11 cellular contexts compared by ENCODE assay signal in genomic region chr7:143384741-143385631, GRCh38. TPM values are rescaled to one million over a fixed set of nuclear protein-coding genes. Genes with fewer than 3 reads are reported as not detected.
DNase-seq lines count a peak whose midpoint lies in the region; ATAC-seq, FAIRE-seq and TF ChIP-seq lines count a peak whose summit lies in the region.
"Had no signal": no experiment of that assay in that cellular context is flagged by ENCODE, and none has a peak within 500 bp of the region (broad histone marks: within the 10 kb centered on the region; RNA-seq: fewer than 3 reads in every experiment).

No MANE protein-coding gene starts in this region.

- H3K9ac ChIP-seq in HUES64 (ENCODE audit: low read depth, low read length) (no peak overlapping the region), GM12878 (ENCODE audit: control insufficient read depth, insufficient read depth, low read length) (no peak overlapping the region), keratinocyte (ENCODE audit: control insufficient read depth, extremely low read depth, insufficient read depth, low read length) (no peak overlapping the region)

- H2AFZ ChIP-seq in GM12878 (ENCODE audit: control insufficient read depth, low read depth, low read length) (no peak overlapping the region), keratinocyte (ENCODE audit: control insufficient read depth, low read length) (no peak overlapping the region)

- no peak for ATAC-seq in GM12878
- no peak for ATAC-seq in HG03378 (IDR thresholded peaks at IDR 0.05; ENCODE audit: unreplicated experiment)

- SMC1A ChIA-PET in GM12878 (lab: Charles Lee; ENCODE audit: uncharacterized antibody, unreplicated experiment), result interaction anchor here (0.9 to 1.6 kb wide), 4 partner anchors 11 to 145 kb away, joined by 3 to 4 read pairs (median 3); no protein-coding TSS in a partner anchor

- H4K20me1 ChIP-seq in GM12878 (ENCODE audit: control insufficient read depth, insufficient read depth), result no peaks in the 10 kb centered on the region; the same call in 1 of the 2 replicates
- H4K20me1 ChIP-seq in keratinocyte (ENCODE audit: control insufficient read depth, extremely low read depth, insufficient read depth, low read length), result peaks cover 33% of the 10 kb centered on the region

- H3K36me3 ChIP-seq in HUES64 (ENCODE audit: insufficient read depth, low read length) (peaks cover 70% of the 10 kb centered on the region), GM12878 (ENCODE audit: control insufficient read depth in 2 of 2, insufficient read depth in 2 of 2, low read length in 1 of 2) (peaks cover 4 to 21% of the 10 kb centered on the region in 2 experiments; a peak in 3 of 4 replicates), keratinocyte (ENCODE audit: control insufficient read depth in 2 of 2, extremely low read depth in 1 of 2, insufficient read depth in 2 of 2, low read length in 2 of 2) (peaks cover 40 to 49% of the 10 kb centered on the region in 2 experiments), suprapubic skin (peaks cover 28% of the 10 kb centered on the region)

- RAD21 ChIA-PET in GM12878 (lab: Charles Lee; ENCODE audit: unreplicated experiment), result interaction anchor here (1.0 to 1.5 kb wide), 3 partner anchors 31 to 145 kb away, joined by 3 to 8 read pairs (median 5); no protein-coding TSS in a partner anchor

- H3K27ac Mint-ChIP-seq in activated CD4-positive, alpha-beta memory T cell treated with anti-CD3 and anti-CD28 coated beads for 36 hours, result no peak overlapping the region

- intact Hi-C loops in GM12878 (cut with micrococcal nuclease; ENCODE audit: unreplicated experiment), result loop anchor here (5.0 kb wide), 1 partner anchor 78 kb away; no protein-coding TSS in a partner anchor
- intact Hi-C loops in activated CD4-positive, alpha-beta memory T cell treated with anti-CD3 and anti-CD28 coated beads for 36 hours (cut with micrococcal nuclease), result loop anchor here (5.0 kb wide), 2 partner anchors 578 to 1437 kb away; no protein-coding TSS in a partner anchor

- CTCF ChIA-PET in GM12878 (lab: Yijun Ruan, JAX), result interaction anchor here (0.6 to 2.2 kb wide), 7 partner anchors 13 to 800 kb away, joined by 3 to 8 read pairs (median 4); no protein-coding TSS in a partner anchor
- CTCF ChIA-PET in activated CD4-positive, alpha-beta memory T cell treated with anti-CD3 and anti-CD28 coated beads for 36 hours (lab: Charles Lee), result interaction anchor here (0.6 to 2.9 kb wide), 5 partner anchors 22 to 145 kb away, joined by 3 to 13 read pairs (median 6); no protein-coding TSS in a partner anchor

- DNase-seq in GM12878 (ENCODE audit: low read depth, low spot score), result no peak
- DNase-seq in keratinocyte (ENCODE audit: low read depth, low spot score), result no peak
- DNase-seq in suprapubic skin (ENCODE audit: low spot score in 2 of 2), result no peak
- DNase-seq in 8988T, result no peak
- no peak for DNase-seq in activated CD4-positive, alpha-beta memory T cell treated with anti-CD3 and anti-CD28 coated beads for 36 hours
- no peak for DNase-seq in activated effector memory CD4-positive, alpha-beta T cell treated with Interleukin-2 at 50 U/mL for 16 hours
- DNase-seq: NCI-H1436 treated with DMSO at 0.1 percent for 48 hours, SHP77 treated with DMSO at 0.1 percent for 48 hours had no signal

- H3K27me3 Mint-ChIP-seq in activated CD4-positive, alpha-beta memory T cell treated with anti-CD3 and anti-CD28 coated beads for 36 hours, result no peaks in the 10 kb centered on the region

- no peak for TF ChIP-seq EP300 in GM12878 (IDR thresholded peaks at IDR 0.05; ENCODE audit: borderline replicate concordance in 1 of 2, control insufficient read depth in 1 of 2, low read depth in 2 of 2, low read length in 2 of 2)
- TF ChIP-seq EP300 in suprapubic skin (IDR thresholded peaks at IDR 0.05), result no peak

- no peak for TF ChIP-seq RAD21 in GM12878 (IDR thresholded peaks at IDR 0.05; ENCODE audit: insufficient read depth, low read depth, low read length)

- peaks cover 6% of the 10 kb centered on the region for H3K9me1 ChIP-seq in keratinocyte (ENCODE audit: control insufficient read depth, extremely low read depth, insufficient read depth, low read length)

- POLR2A ChIA-PET in GM12878 (lab: Charles Lee), result interaction anchor here (0.8 kb wide), 1 partner anchor 122 kb away, joined by 3 read pairs; the partner anchor contains the start of gene GSTK1
- POLR2A ChIA-PET in activated CD4-positive, alpha-beta memory T cell treated with anti-CD3 and anti-CD28 coated beads for 36 hours (lab: Charles Lee), result interaction anchor here (1.1 to 2.0 kb wide), 3 partner anchors 11 to 22 kb away, joined by 3 to 8 read pairs (median 3); no protein-coding TSS in a partner anchor

- H3K27ac ChIP-seq in HUES64 (ENCODE audit: low read depth, low read length) (no peak overlapping the region), GM12878 (ENCODE audit: control insufficient read depth, insufficient read depth) (no peak overlapping the region), keratinocyte (ENCODE audit: control insufficient read depth, insufficient read depth, low read length) (no peak overlapping the region), suprapubic skin (peak overlapping the region; percentile 95)

- H3K4me3 Mint-ChIP-seq in activated CD4-positive, alpha-beta memory T cell treated with anti-CD3 and anti-CD28 coated beads for 36 hours, result no peak overlapping the region

- H3K4me3 ChIP-seq in HUES64 (ENCODE audit: low read length), result peak overlapping the region; percentile 9; the same call in 1 of the 2 replicates
- peak overlapping the region; percentile 53 for H3K4me3 ChIP-seq in GM12878
- H3K4me3 ChIP-seq in keratinocyte (ENCODE audit: control insufficient read depth in 2 of 3, extremely low read depth in 1 of 3, insufficient read depth in 2 of 3, low read depth in 1 of 3, low read length in 3 of 3), result no peak overlapping the region
- H3K4me3 ChIP-seq in suprapubic skin, result peak overlapping the region; percentile 74

- in situ Hi-C loops in GM12878 (cut with MboI), result no loop called here

- no TSS peak for BruUV-seq in GM12878 (replicated peaks; lab: Mats Ljungman, UMichigan)

- peak; percentile 33; the same call in 1 of the 2 replicates for TF ChIP-seq POLR2A in GM12878 (IDR thresholded peaks at IDR 0.05; ENCODE audit: low read depth, low read length)
- no peak for TF ChIP-seq POLR2A in suprapubic skin (IDR thresholded peaks at IDR 0.05)

- TF ChIP-seq CTCF in GM12878 (IDR thresholded peaks at IDR 0.05 in 2 of 3, conservative IDR thresholded peaks at IDR 0.05 in 1 of 3; ENCODE audit: control insufficient read depth in 2 of 3, extremely low read depth in 1 of 3, insufficient read depth in 1 of 3, low read depth in 3 of 3, low read length in 3 of 3), result no peak
- no peak for TF ChIP-seq CTCF in keratinocyte (optimal IDR thresholded peaks at IDR 0.05 in 1 of 3, IDR thresholded peaks at IDR 0.05 in 1 of 3, conservative IDR thresholded peaks at IDR 0.05 in 1 of 3; ENCODE audit: extremely low read depth in 1 of 3, insufficient read depth in 2 of 3, low read length in 3 of 3)
- TF ChIP-seq CTCF in suprapubic skin (IDR thresholded peaks at IDR 0.05), result no peak

- H3K9me3 Mint-ChIP-seq in activated CD4-positive, alpha-beta memory T cell treated with anti-CD3 and anti-CD28 coated beads for 36 hours, result no peaks in the 10 kb centered on the region

- H3K9me3 ChIP-seq in HUES64 (ENCODE audit: insufficient read depth, low read depth, low read length), result no peaks in the 10 kb centered on the region
- no peaks in the 10 kb centered on the region for H3K9me3 ChIP-seq in GM12878 (replicated peaks; ENCODE audit: control insufficient read depth, insufficient read depth, low read length)
- no peaks in the 10 kb centered on the region for H3K9me3 ChIP-seq in keratinocyte (ENCODE audit: control insufficient read depth, low read depth, low read length)
- no peaks in the 10 kb centered on the region for H3K9me3 ChIP-seq in suprapubic skin

- H3K4me1 Mint-ChIP-seq in activated CD4-positive, alpha-beta memory T cell treated with anti-CD3 and anti-CD28 coated beads for 36 hours (ENCODE audit: low read depth), result peaks cover 13% of the 10 kb centered on the region

- H3K36me3 Mint-ChIP-seq in activated CD4-positive, alpha-beta memory T cell treated with anti-CD3 and anti-CD28 coated beads for 36 hours, result peaks cover 11% of the 10 kb centered on the region

- H3K27me3 ChIP-seq in HUES64 (ENCODE audit: insufficient read depth, low read length) (no peaks in the 10 kb centered on the region), GM12878 (replicated peaks in 1 of 2; ENCODE audit: control insufficient read depth in 2 of 2, insufficient read depth in 2 of 2, low read length in 1 of 2) (no peaks in the 10 kb centered on the region), keratinocyte (ENCODE audit: control insufficient read depth, extremely low read depth, insufficient read depth, low read length) (no peaks in the 10 kb centered on the region), suprapubic skin (no peaks in the 10 kb centered on the region)

- dilution Hi-C loops in keratinocyte (cut with MboI; ENCODE audit: extremely low pct_ligation_motif_present, low sequenced_read_pairs), result no loop called here

- peaks cover 46% of the 10 kb centered on the region for H3K79me2 ChIP-seq in GM12878 (ENCODE audit: control insufficient read depth, insufficient read depth, low read length)
- H3K79me2 ChIP-seq in keratinocyte (ENCODE audit: control insufficient read depth, insufficient read depth, low read length), result peaks cover 58% of the 10 kb centered on the region

- H3K4me2 ChIP-seq in GM12878 (ENCODE audit: control insufficient read depth, insufficient read depth), result peak overlapping the region; percentile 77
- H3K4me2 ChIP-seq in keratinocyte (ENCODE audit: control insufficient read depth, extremely low read depth, insufficient read depth, low read depth, low read length), result peak overlapping the region; percentile 27

- FAIRE-seq in GM12878 (lab: Jason Lieb, UNC), result no peak
- FAIRE-seq in keratinocyte (lab: Jason Lieb, UNC), result no peak

- 84% methylated on average over 13 of the region's 14 CpGs for WGBS in HUES64
- WGBS in GM12878 (ENCODE audit: insufficient coverage, insufficient replicate concordance, low lambda C conversion rate, missing lambda C conversion rate), result 69% methylated on average over 13 of the region's 14 CpGs
- WGBS in suprapubic skin, result 77% methylated on average over 14 of the region's 14 CpGs

- H3K4me1 ChIP-seq in HUES64 (ENCODE audit: insufficient read depth, low read length), result peaks cover 7% of the 10 kb centered on the region; the same call in 1 of the 2 replicates
- H3K4me1 ChIP-seq in GM12878 (ENCODE audit: control insufficient read depth, insufficient read depth, low read length), result peaks cover 13% of the 10 kb centered on the region
- H3K4me1 ChIP-seq in keratinocyte (ENCODE audit: control insufficient read depth, extremely low read depth, insufficient read depth, low read length), result peaks cover 30% of the 10 kb centered on the region
- peaks cover 70% of the 10 kb centered on the region for H3K4me1 ChIP-seq in suprapubic skin

RNA-seq across cellular contexts. Expression of gene ZYX, which starts 3.8 kb away (rescaled TPM):
- polyA plus RNA-seq in HUES64 (2013, experiment 1 of 2), result 154 TPM
- 147 TPM for polyA plus RNA-seq in HUES64 (2013, experiment 2 of 2)
- 12.6 and 17.0 TPM in 2 replicates for total RNA-seq in GM12878 (2013; cell fraction: nucleolus; rRNA removed)
- total RNA-seq in GM12878 (2014; rRNA removed) (16.5 and 23.2 TPM in 2 replicates), GM12878 (2014; rRNA removed; fragmentation: Illumina TruSeq; extraction: Trizol) (11.8 and 16.6 TPM in 2 replicates), GM12878 (2021) (90.5 and 100 TPM in 2 replicates), suprapubic skin (10 to 100 TPM; 46.3 to 73.0 (median 59.3) TPM)
- polyA plus RNA-seq in GM12878 (2011; ENCODE audit: low read depth), result 32.5 TPM
- polyA plus RNA-seq in GM12878 (2011; rRNA removed) (2.4 and 4.5 TPM in 2 replicates), GM12878 (2014; fragmentation: Illumina TruSeq; extraction: Trizol) (28.2 and 44.0 TPM in 2 replicates), GM12878 (2014; fragmentation: Nextera tagmentation; extraction: Ambion mirVana) (1 to 10 TPM; 2.1 to 4.0 TPM), GM12878 (2014; rRNA removed) (32.0 and 47.3 TPM in 2 replicates), GM12878 (2016; fragmentation: Nextera tagmentation; extraction: Ambion mirVana) (10 to 100 TPM; 66.5 to 82.3 TPM), keratinocyte (17.6 to 77.8 TPM (median 22.5 TPM) in 3 replicates)
- 9.0 and 12.3 TPM in 2 replicates for polyA plus RNA-seq in GM12878 (2011; cell fraction: cytosol; rRNA removed)
- polyA plus RNA-seq in GM12878 (2011; cell fraction: nucleus; rRNA removed), result 41.0 and 61.8 TPM in 2 replicates
- 61.2 and 77.5 TPM in 2 replicates for polyA plus RNA-seq in GM12878 (2012)
- 9.9 and 16.7 TPM in 2 replicates for polyA minus RNA-seq in GM12878 (2011; rRNA and poly(A)+ RNA removed)
- 23.9 and 26.0 TPM in 2 replicates for polyA minus RNA-seq in GM12878 (2011; cell fraction: cytosol; rRNA and poly(A)+ RNA removed)
- 24.9 and 40.2 TPM in 2 replicates for polyA minus RNA-seq in GM12878 (2011; cell fraction: nucleus; rRNA and poly(A)+ RNA removed)
- polyA plus RNA-seq in keratinocyte (2011; ENCODE audit: low read depth), result 43.5 TPM
- polyA plus RNA-seq in keratinocyte (2011; cell fraction: cytosol; rRNA removed), result 58.1 and 116 TPM in 2 replicates
- 102 and 140 TPM in 2 replicates for polyA plus RNA-seq in keratinocyte (2011; cell fraction: nucleus; rRNA removed)
- polyA plus RNA-seq in keratinocyte (2012; ENCODE audit: low replicate concordance), result 129 and 217 TPM in 2 replicates
- 42.3 to 427 TPM (median 56.3 TPM) in 3 replicates for polyA minus RNA-seq in keratinocyte
- polyA minus RNA-seq in keratinocyte (2011; cell fraction: cytosol; rRNA and poly(A)+ RNA removed), result 202 TPM
- 53.6 and 67.5 TPM in 2 replicates for polyA minus RNA-seq in keratinocyte (2011; cell fraction: nucleus; rRNA and poly(A)+ RNA removed)
- 100 to 1,000 TPM; 137 to 140 TPM for total RNA-seq in activated CD4-positive, alpha-beta memory T cell treated with anti-CD3 and anti-CD28 coated beads for 36 hours

RNA-seq across cellular contexts. Expression of gene FAM131B, which starts 22.5 kb away (rescaled TPM):
- polyA plus RNA-seq in HUES64 (2013, experiment 1 of 2), result 14.9 TPM
- 16.0 TPM for polyA plus RNA-seq in HUES64 (2013, experiment 2 of 2)
- total RNA-seq in GM12878 (2013; cell fraction: nucleolus; rRNA removed), result not detected in 2 replicates
- not detected in 2 replicates for total RNA-seq in GM12878 (2014; rRNA removed)
- total RNA-seq in GM12878 (2014; rRNA removed; fragmentation: Illumina TruSeq; extraction: Trizol), result not detected in 2 replicates
- 0.05 and 0.13 TPM in 2 replicates for total RNA-seq in GM12878 (2021)
- polyA plus RNA-seq in GM12878 (2011; ENCODE audit: low read depth), result not detected
- polyA plus RNA-seq in GM12878 (2011; rRNA removed), result 0.03 TPM in 1 of 2 replicates, not detected in the other
- polyA plus RNA-seq in GM12878 (2011; cell fraction: cytosol; rRNA removed), result 0.03 TPM in 2 replicates
- 0.03 and 0.04 TPM in 2 replicates for polyA plus RNA-seq in GM12878 (2011; cell fraction: nucleus; rRNA removed)
- not detected in 2 replicates for polyA plus RNA-seq in GM12878 (2012)
- polyA plus RNA-seq in GM12878 (2014; fragmentation: Illumina TruSeq; extraction: Trizol), result not detected in 2 replicates
- polyA plus RNA-seq in GM12878 (2014; fragmentation: Nextera tagmentation; extraction: Ambion mirVana), result not detected
- polyA plus RNA-seq in GM12878 (2014; rRNA removed), result not detected in 2 replicates
- polyA plus RNA-seq in GM12878 (2016; fragmentation: Nextera tagmentation; extraction: Ambion mirVana), result not detected
- 0.05 and 0.15 TPM in 2 replicates for polyA minus RNA-seq in GM12878 (2011; rRNA and poly(A)+ RNA removed)
- not detected in 2 replicates for polyA minus RNA-seq in GM12878 (2011; cell fraction: cytosol; rRNA and poly(A)+ RNA removed)
- 0.10 TPM in 1 of 2 replicates, not detected in the other for polyA minus RNA-seq in GM12878 (2011; cell fraction: nucleus; rRNA and poly(A)+ RNA removed)
- 0.12 to 0.24 TPM (median 0.21 TPM) in 3 replicates for polyA plus RNA-seq in keratinocyte
- not detected for polyA plus RNA-seq in keratinocyte (2011; ENCODE audit: low read depth)
- 0.12 and 0.16 TPM in 2 replicates for polyA plus RNA-seq in keratinocyte (2011; cell fraction: cytosol; rRNA removed)
- 0.23 and 0.28 TPM in 2 replicates for polyA plus RNA-seq in keratinocyte (2011; cell fraction: nucleus; rRNA removed)
- polyA plus RNA-seq in keratinocyte (2012; ENCODE audit: low replicate concordance), result 0.09 TPM in 1 of 2 replicates, not detected in the other
- polyA minus RNA-seq in keratinocyte, result 0.20 to 0.43 TPM (median 0.38 TPM) in 3 replicates
- polyA minus RNA-seq in keratinocyte (2011; cell fraction: cytosol; rRNA and poly(A)+ RNA removed), result not detected
- polyA minus RNA-seq in keratinocyte (2011; cell fraction: nucleus; rRNA and poly(A)+ RNA removed), result 0.21 and 0.23 TPM in 2 replicates
- total RNA-seq in suprapubic skin, result under 1 TPM in 3 of 4 donors, not detected in 1; 0.13 to 0.40 (median 0.19) TPM
- total RNA-seq in activated CD4-positive, alpha-beta memory T cell treated with anti-CD3 and anti-CD28 coated beads for 36 hours, result 1 to 10 TPM; 1.9 to 2.3 TPM

RNA-seq across cellular contexts. Expression of gene EPHA1, which starts 23.7 kb away (rescaled TPM):
- 68.9 TPM for polyA plus RNA-seq in HUES64 (2013, experiment 1 of 2)
- 65.9 TPM for polyA plus RNA-seq in HUES64 (2013, experiment 2 of 2)
- total RNA-seq in GM12878 (2013; cell fraction: nucleolus; rRNA removed), result not detected in 2 replicates
- total RNA-seq in GM12878 (2014; rRNA removed), result not detected in 2 replicates
- total RNA-seq in GM12878 (2014; rRNA removed; fragmentation: Illumina TruSeq; extraction: Trizol), result not detected in 2 replicates
- total RNA-seq in GM12878 (2021), result 0.21 and 0.29 TPM in 2 replicates
- not detected for polyA plus RNA-seq in GM12878 (2011; ENCODE audit: low read depth)
- polyA plus RNA-seq in GM12878 (2011; rRNA removed), result 0.11 and 0.13 TPM in 2 replicates
- polyA plus RNA-seq in GM12878 (2011; cell fraction: cytosol; rRNA removed), result 0.03 and 0.04 TPM in 2 replicates
- 0.21 and 0.32 TPM in 2 replicates for polyA plus RNA-seq in GM12878 (2011; cell fraction: nucleus; rRNA removed)
- polyA plus RNA-seq in GM12878 (2012), result 0.69 and 1.2 TPM in 2 replicates
- not detected in 2 replicates for polyA plus RNA-seq in GM12878 (2014; fragmentation: Illumina TruSeq; extraction: Trizol)
- polyA plus RNA-seq in GM12878 (2014; fragmentation: Nextera tagmentation; extraction: Ambion mirVana), result not detected
- polyA plus RNA-seq in GM12878 (2014; rRNA removed), result not detected in 2 replicates
- polyA plus RNA-seq in GM12878 (2016; fragmentation: Nextera tagmentation; extraction: Ambion mirVana), result under 1 TPM; 0.28 to 0.35 TPM
- polyA minus RNA-seq in GM12878 (2011; rRNA and poly(A)+ RNA removed), result 0.37 TPM in 1 of 2 replicates, not detected in the other
- not detected in 2 replicates for polyA minus RNA-seq in GM12878 (2011; cell fraction: cytosol; rRNA and poly(A)+ RNA removed)
- polyA minus RNA-seq in GM12878 (2011; cell fraction: nucleus; rRNA and poly(A)+ RNA removed), result not detected in 2 replicates
- 24.6 to 37.1 TPM (median 31.9 TPM) in 3 replicates for polyA plus RNA-seq in keratinocyte
- 20.1 TPM for polyA plus RNA-seq in keratinocyte (2011; ENCODE audit: low read depth)
- polyA plus RNA-seq in keratinocyte (2011; cell fraction: cytosol; rRNA removed), result 9.5 and 11.8 TPM in 2 replicates
- polyA plus RNA-seq in keratinocyte (2011; cell fraction: nucleus; rRNA removed), result 51.7 and 60.6 TPM in 2 replicates
- 23.0 and 34.4 TPM in 2 replicates for polyA plus RNA-seq in keratinocyte (2012; ENCODE audit: low replicate concordance)
- 44.3 to 50.0 TPM (median 49.9 TPM) in 3 replicates for polyA minus RNA-seq in keratinocyte
- polyA minus RNA-seq in keratinocyte (2011; cell fraction: cytosol; rRNA and poly(A)+ RNA removed), result 21.5 TPM
- 40.5 and 44.2 TPM in 2 replicates for polyA minus RNA-seq in keratinocyte (2011; cell fraction: nucleus; rRNA and poly(A)+ RNA removed)
- total RNA-seq in suprapubic skin, result 10 to 100 TPM; 60.9 to 94.4 (median 67.7) TPM
- total RNA-seq in activated CD4-positive, alpha-beta memory T cell treated with anti-CD3 and anti-CD28 coated beads for 36 hours, result 1 to 10 TPM; 2.9 to 4.3 TPM
- total RNA-seq: dermis microvascular lymphatic vessel endothelial cell had no signal

RNA-seq across cellular contexts. Expression of gene TAS2R60, which starts 58.3 kb away (rescaled TPM):
- polyA plus RNA-seq in HUES64 (2013, experiment 1 of 2), result not detected
- polyA plus RNA-seq in HUES64 (2013, experiment 2 of 2), result not detected
- not detected in 2 replicates for total RNA-seq in GM12878 (2013; cell fraction: nucleolus; rRNA removed)
- total RNA-seq in GM12878 (2014; rRNA removed), result not detected in 2 replicates
- total RNA-seq in GM12878 (2014; rRNA removed; fragmentation: Illumina TruSeq; extraction: Trizol), result not detected in 2 replicates
- not detected in 2 replicates for total RNA-seq in GM12878 (2021)
- polyA plus RNA-seq in GM12878 (2011; ENCODE audit: low read depth), result not detected
- polyA plus RNA-seq in GM12878 (2011; rRNA removed), result not detected in 2 replicates
- not detected in 2 replicates for polyA plus RNA-seq in GM12878 (2011; cell fraction: cytosol; rRNA removed)
- polyA plus RNA-seq in GM12878 (2011; cell fraction: nucleus; rRNA removed), result not detected in 2 replicates
- polyA plus RNA-seq in GM12878 (2012), result not detected in 2 replicates
- not detected in 2 replicates for polyA plus RNA-seq in GM12878 (2014; fragmentation: Illumina TruSeq; extraction: Trizol)
- not detected for polyA plus RNA-seq in GM12878 (2014; fragmentation: Nextera tagmentation; extraction: Ambion mirVana)
- not detected in 2 replicates for polyA plus RNA-seq in GM12878 (2014; rRNA removed)
- polyA plus RNA-seq in GM12878 (2016; fragmentation: Nextera tagmentation; extraction: Ambion mirVana), result not detected
- not detected in 2 replicates for polyA minus RNA-seq in GM12878 (2011; rRNA and poly(A)+ RNA removed)
- polyA minus RNA-seq in GM12878 (2011; cell fraction: cytosol; rRNA and poly(A)+ RNA removed), result not detected in 2 replicates
- polyA minus RNA-seq in GM12878 (2011; cell fraction: nucleus; rRNA and poly(A)+ RNA removed), result not detected in 2 replicates
- 0.08 to 0.20 TPM (median 0.17 TPM) in 3 replicates for polyA plus RNA-seq in keratinocyte
- polyA plus RNA-seq in keratinocyte (2011; ENCODE audit: low read depth), result not detected
- not detected in 2 replicates for polyA plus RNA-seq in keratinocyte (2011; cell fraction: cytosol; rRNA removed)
- 0.27 and 0.56 TPM in 2 replicates for polyA plus RNA-seq in keratinocyte (2011; cell fraction: nucleus; rRNA removed)
- polyA plus RNA-seq in keratinocyte (2012; ENCODE audit: low replicate concordance), result 0.18 TPM in 1 of 2 replicates, not detected in the other
- polyA minus RNA-seq in keratinocyte, result 0.63 to 2.3 TPM in 2 of 3 replicates, not detected in the other
- not detected for polyA minus RNA-seq in keratinocyte (2011; cell fraction: cytosol; rRNA and poly(A)+ RNA removed)
- polyA minus RNA-seq in keratinocyte (2011; cell fraction: nucleus; rRNA and poly(A)+ RNA removed), result 1.4 and 3.3 TPM in 2 replicates
- not detected for total RNA-seq in suprapubic skin
- not detected for total RNA-seq in activated CD4-positive, alpha-beta memory T cell treated with anti-CD3 and anti-CD28 coated beads for 36 hours
- total RNA-seq: dermis microvascular lymphatic vessel endothelial cell had no signal

Comparison
In these comparisons a context has a peak if more than half of its experiments do, and no peak if none do; other contexts are left out.
1. H3K4me3 ChIP-seq: peak in HUES64 (single experiment), GM12878 (single experiment) and suprapubic skin (single experiment); none in keratinocyte (0 of 3).
2. RNA of gene EPHA1, which starts 23.7 kb away (total RNA-seq): 60.9 to 94.4 TPM in suprapubic skin; 2.9 to 4.3 TPM in activated CD4-positive, alpha-beta memory T cell treated with anti-CD3 and anti-CD28 coated beads for 36 hours and 0.21 to 0.29 TPM in GM12878; every median in the first group is over 10 times any median in the second.